In the genomic region with DNA sequence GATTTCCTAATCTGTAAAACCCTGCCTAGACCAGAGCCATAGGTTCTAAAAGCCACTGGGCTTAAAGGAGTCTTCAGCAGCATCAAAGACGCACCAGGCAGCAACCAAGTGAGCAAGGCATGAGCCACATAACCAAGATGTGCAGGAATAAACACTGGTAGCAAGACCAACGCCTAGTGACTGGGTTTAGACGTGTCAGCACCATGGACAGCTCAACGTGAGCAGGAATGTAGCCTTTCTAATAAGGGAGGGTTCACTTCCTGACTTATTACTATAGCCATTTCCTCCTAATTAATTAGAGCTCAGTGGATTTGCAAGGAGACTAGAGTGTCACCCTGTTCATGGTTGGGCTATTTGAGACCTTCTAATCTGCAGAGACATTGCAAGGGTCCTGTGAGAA, we compare ENCODE assay signal across 1 cellular context.
TF ChIP-seq lines count a peak whose summit lies in the region.

No MANE protein-coding gene starts in this region.

TF ChIP-seq in HepG2, 621 proteins besides CTCF, POLR2A, EP300 and RAD21 (continued from another document and continues in another):
- TF ChIP-seq, protein P1, sequence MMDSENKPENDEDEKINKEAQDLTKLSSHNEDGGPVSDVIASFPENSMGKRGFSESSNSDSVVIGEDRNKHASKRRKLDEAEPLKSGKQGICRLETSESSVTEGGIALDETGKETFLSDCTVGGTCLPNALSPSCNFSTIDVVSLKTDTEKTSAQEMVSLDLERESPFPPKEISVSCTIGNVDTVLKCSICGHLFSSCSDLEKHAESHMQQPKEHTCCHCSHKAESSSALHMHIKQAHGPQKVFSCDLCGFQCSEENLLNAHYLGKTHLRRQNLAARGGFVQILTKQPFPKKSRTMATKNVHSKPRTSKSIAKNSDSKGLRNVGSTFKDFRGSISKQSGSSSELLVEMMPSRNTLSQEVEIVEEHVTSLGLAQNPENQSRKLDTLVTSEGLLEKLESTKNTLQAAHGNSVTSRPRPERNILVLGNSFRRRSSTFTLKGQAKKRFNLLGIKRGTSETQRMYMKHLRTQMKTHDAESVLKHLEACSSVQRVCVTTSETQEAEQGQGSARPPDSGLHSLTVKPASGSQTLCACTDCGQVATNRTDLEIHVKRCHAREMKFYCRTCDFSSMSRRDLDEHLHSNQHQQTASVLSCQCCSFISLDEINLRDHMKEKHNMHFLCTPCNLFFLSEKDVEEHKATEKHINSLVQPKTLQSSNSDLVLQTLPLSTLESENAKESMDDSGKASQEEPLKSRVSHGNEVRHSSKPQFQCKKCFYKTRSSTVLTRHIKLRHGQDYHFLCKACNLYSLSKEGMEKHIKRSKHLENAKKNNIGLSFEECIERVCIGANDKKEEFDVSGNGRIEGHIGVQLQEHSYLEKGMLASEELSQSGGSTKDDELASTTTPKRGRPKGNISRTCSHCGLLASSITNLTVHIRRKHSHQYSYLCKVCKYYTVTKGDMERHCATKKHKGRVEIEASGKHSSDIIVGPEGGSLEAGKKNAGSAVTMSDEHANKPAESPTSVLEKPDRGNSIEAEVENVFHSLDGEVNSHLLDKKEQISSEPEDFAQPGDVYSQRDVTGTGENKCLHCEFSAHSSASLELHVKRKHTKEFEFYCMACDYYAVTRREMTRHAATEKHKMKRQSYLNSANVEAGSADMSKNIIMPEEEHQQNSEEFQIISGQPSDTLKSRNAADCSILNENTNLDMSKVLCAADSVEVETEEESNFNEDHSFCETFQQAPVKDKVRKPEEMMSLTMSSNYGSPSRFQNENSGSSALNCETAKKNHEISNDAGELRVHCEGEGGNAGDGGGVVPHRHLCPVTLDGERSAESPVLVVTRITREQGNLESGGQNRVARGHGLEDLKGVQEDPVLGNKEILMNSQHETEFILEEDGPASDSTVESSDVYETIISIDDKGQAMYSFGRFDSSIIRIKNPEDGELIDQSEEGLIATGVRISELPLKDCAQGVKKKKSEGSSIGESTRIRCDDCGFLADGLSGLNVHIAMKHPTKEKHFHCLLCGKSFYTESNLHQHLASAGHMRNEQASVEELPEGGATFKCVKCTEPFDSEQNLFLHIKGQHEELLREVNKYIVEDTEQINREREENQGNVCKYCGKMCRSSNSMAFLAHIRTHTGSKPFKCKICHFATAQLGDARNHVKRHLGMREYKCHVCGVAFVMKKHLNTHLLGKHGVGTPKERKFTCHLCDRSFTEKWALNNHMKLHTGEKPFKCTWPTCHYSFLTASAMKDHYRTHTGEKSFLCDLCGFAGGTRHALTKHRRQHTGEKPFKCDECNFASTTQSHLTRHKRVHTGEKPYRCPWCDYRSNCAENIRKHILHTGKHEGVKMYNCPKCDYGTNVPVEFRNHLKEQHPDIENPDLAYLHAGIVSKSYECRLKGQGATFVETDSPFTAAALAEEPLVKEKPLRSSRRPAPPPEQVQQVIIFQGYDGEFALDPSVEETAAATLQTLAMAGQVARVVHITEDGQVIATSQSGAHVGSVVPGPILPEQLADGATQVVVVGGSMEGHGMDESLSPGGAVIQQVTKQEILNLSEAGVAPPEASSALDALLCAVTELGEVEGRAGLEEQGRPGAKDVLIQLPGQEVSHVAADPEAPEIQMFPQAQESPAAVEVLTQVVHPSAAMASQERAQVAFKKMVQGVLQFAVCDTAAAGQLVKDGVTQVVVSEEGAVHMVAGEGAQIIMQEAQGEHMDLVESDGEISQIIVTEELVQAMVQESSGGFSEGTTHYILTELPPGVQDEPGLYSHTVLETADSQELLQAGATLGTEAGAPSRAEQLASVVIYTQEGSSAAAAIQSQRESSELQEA (CRISPR knock-in tag; IDR thresholded peaks at IDR 0.05; ENCODE audit: not compliant biosample characterization) = no peak
- TF ChIP-seq ZNF7 (CRISPR knock-in tag; IDR thresholded peaks at IDR 0.05) (no peak), GTF3A (CRISPR knock-in tag; conservative IDR thresholded peaks at IDR 0.05) (no peak), NKX3-1 (CRISPR knock-in tag; IDR thresholded peaks at IDR 0.05) (0 out of 2 replicates have a peak, but pooled peaks have one; percentile 61), CREB1 (IDR thresholded peaks at IDR 0.05) (no peak), CREB1 (CRISPR knock-in tag; IDR thresholded peaks at IDR 0.05) (no peak), XBP1 (CRISPR knock-in tag; IDR thresholded peaks at IDR 0.05) (no peak), SP5 (CRISPR knock-in tag; IDR thresholded peaks at IDR 0.05; ENCODE audit: borderline replicate concordance, low read depth) (no peak), EHMT2 (IDR thresholded peaks at IDR 0.05; ENCODE audit: borderline replicate concordance, low read depth, low read length) (peak; percentile 98), ZBTB1 (CRISPR knock-in tag; IDR thresholded peaks at IDR 0.05; ENCODE audit: borderline replicate concordance) (no peak), ZNF367 (CRISPR knock-in tag; IDR thresholded peaks at IDR 0.05; ENCODE audit: borderline replicate concordance) (0 out of 2 replicates have a peak, but pooled peaks have one; percentile 29), HHEX (CRISPR knock-in tag; IDR thresholded peaks at IDR 0.05) (no peak), ZSCAN9 (CRISPR knock-in tag; IDR thresholded peaks at IDR 0.05; ENCODE audit: borderline replicate concordance) (peak; percentile 74; the same call in 1 of the 2 replicates), HOXA7 (CRISPR knock-in tag; IDR thresholded peaks at IDR 0.05) (no peak), ETV5 (CRISPR knock-in tag; IDR thresholded peaks at IDR 0.05; ENCODE audit: borderline replicate concordance) (peak; percentile 47; the same call in 1 of the 2 replicates), GABPB1 (CRISPR knock-in tag; IDR thresholded peaks at IDR 0.05) (peak; percentile 15; the same call in 1 of the 2 replicates), ZFP36 (IDR thresholded peaks at IDR 0.05; ENCODE audit: borderline replicate concordance, low read depth, low read length, partially characterized antibody) (no peak), ERF (CRISPR knock-in tag; IDR thresholded peaks at IDR 0.05) (peak; percentile 71; the same call in 1 of the 2 replicates), ZNF331 (CRISPR knock-in tag; IDR thresholded peaks at IDR 0.05) (peak; percentile 76), ZNF644 (CRISPR knock-in tag; IDR thresholded peaks at IDR 0.05; ENCODE audit: low read depth) (0 out of 2 replicates have a peak, but pooled peaks have one; percentile 36), ZFP90 (CRISPR knock-in tag; IDR thresholded peaks at IDR 0.05; ENCODE audit: borderline replicate concordance) (no peak), MED1 (CRISPR knock-in tag; IDR thresholded peaks at IDR 0.05) (no peak), IKZF4 (CRISPR knock-in tag; IDR thresholded peaks at IDR 0.05; ENCODE audit: borderline replicate concordance, low read depth, not compliant biosample characterization) (peak; percentile 51), ZNF557 (CRISPR knock-in tag; IDR thresholded peaks at IDR 0.05) (no peak), KLF16 (CRISPR knock-in tag; IDR thresholded peaks at IDR 0.05) (peak in 1 of 2 experiments; percentile 66; a peak in 1 of 4 replicates), HMG20B (CRISPR knock-in tag; conservative IDR thresholded peaks at IDR 0.05) (no peak), ZNF230 (CRISPR knock-in tag; IDR thresholded peaks at IDR 0.05) (0 out of 2 replicates have a peak, but pooled peaks have one; percentile 27), ZNF878 (CRISPR knock-in tag; IDR thresholded peaks at IDR 0.05) (no peak), NR2C2 (CRISPR knock-in tag; IDR thresholded peaks at IDR 0.05; ENCODE audit: borderline replicate concordance) (no peak), PHF5A (CRISPR knock-in tag; IDR thresholded peaks at IDR 0.05; ENCODE audit: low read depth, unreplicated experiment) (no peak), SCMH1 (CRISPR knock-in tag; IDR thresholded peaks at IDR 0.05; ENCODE audit: borderline replicate concordance) (no peak), RAD51 (IDR thresholded peaks at IDR 0.05; ENCODE audit: borderline replicate concordance) (no peak), SP2 (CRISPR knock-in tag; IDR thresholded peaks at IDR 0.05) (no peak), TEAD3 (CRISPR knock-in tag; optimal IDR thresholded peaks at IDR 0.05; ENCODE audit: borderline replicate concordance) (peak; percentile 79)
- TF ChIP-seq, protein P2, sequence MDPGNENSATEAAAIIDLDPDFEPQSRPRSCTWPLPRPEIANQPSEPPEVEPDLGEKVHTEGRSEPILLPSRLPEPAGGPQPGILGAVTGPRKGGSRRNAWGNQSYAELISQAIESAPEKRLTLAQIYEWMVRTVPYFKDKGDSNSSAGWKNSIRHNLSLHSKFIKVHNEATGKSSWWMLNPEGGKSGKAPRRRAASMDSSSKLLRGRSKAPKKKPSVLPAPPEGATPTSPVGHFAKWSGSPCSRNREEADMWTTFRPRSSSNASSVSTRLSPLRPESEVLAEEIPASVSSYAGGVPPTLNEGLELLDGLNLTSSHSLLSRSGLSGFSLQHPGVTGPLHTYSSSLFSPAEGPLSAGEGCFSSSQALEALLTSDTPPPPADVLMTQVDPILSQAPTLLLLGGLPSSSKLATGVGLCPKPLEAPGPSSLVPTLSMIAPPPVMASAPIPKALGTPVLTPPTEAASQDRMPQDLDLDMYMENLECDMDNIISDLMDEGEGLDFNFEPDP (CRISPR knock-in tag; conservative IDR thresholded peaks at IDR 0.05) = no peak
- TF ChIP-seq, protein P3, sequence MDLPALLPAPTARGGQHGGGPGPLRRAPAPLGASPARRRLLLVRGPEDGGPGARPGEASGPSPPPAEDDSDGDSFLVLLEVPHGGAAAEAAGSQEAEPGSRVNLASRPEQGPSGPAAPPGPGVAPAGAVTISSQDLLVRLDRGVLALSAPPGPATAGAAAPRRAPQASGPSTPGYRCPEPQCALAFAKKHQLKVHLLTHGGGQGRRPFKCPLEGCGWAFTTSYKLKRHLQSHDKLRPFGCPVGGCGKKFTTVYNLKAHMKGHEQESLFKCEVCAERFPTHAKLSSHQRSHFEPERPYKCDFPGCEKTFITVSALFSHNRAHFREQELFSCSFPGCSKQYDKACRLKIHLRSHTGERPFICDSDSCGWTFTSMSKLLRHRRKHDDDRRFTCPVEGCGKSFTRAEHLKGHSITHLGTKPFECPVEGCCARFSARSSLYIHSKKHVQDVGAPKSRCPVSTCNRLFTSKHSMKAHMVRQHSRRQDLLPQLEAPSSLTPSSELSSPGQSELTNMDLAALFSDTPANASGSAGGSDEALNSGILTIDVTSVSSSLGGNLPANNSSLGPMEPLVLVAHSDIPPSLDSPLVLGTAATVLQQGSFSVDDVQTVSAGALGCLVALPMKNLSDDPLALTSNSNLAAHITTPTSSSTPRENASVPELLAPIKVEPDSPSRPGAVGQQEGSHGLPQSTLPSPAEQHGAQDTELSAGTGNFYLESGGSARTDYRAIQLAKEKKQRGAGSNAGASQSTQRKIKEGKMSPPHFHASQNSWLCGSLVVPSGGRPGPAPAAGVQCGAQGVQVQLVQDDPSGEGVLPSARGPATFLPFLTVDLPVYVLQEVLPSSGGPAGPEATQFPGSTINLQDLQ (CRISPR knock-in tag; IDR thresholded peaks at IDR 0.05) = no peak
- TF ChIP-seq, protein P4, sequence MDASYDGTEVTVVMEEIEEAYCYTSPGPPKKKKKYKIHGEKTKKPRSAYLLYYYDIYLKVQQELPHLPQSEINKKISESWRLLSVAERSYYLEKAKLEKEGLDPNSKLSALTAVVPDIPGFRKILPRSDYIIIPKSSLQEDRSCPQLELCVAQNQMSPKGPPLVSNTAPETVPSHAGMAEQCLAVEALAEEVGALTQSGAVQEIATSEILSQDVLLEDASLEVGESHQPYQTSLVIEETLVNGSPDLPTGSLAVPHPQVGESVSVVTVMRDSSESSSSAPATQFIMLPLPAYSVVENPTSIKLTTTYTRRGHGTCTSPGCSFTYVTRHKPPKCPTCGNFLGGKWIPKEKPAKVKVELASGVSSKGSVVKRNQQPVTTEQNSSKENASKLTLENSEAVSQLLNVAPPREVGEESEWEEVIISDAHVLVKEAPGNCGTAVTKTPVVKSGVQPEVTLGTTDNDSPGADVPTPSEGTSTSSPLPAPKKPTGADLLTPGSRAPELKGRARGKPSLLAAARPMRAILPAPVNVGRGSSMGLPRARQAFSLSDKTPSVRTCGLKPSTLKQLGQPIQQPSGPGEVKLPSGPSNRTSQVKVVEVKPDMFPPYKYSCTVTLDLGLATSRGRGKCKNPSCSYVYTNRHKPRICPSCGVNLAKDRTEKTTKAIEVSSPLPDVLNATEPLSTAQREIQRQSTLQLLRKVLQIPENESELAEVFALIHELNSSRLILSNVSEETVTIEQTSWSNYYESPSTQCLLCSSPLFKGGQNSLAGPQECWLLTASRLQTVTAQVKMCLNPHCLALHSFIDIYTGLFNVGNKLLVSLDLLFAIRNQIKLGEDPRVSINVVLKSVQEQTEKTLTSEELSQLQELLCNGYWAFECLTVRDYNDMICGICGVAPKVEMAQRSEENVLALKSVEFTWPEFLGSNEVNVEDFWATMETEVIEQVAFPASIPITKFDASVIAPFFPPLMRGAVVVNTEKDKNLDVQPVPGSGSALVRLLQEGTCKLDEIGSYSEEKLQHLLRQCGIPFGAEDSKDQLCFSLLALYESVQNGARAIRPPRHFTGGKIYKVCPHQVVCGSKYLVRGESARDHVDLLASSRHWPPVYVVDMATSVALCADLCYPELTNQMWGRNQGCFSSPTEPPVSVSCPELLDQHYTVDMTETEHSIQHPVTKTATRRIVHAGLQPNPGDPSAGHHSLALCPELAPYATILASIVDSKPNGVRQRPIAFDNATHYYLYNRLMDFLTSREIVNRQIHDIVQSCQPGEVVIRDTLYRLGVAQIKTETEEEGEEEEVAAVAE (CRISPR knock-in tag; IDR thresholded peaks at IDR 0.05; ENCODE audit: borderline replicate concordance) = 0 out of 2 replicates have a peak, but pooled peaks have one; percentile 32
- TF ChIP-seq, protein P5, sequence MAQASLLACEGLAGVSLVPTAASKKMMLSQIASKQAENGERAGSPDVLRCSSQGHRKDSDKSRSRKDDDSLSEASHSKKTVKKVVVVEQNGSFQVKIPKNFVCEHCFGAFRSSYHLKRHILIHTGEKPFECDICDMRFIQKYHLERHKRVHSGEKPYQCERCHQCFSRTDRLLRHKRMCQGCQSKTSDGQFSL (CRISPR knock-in tag; IDR thresholded peaks at IDR 0.05) = no peak
- TF ChIP-seq, protein P6, sequence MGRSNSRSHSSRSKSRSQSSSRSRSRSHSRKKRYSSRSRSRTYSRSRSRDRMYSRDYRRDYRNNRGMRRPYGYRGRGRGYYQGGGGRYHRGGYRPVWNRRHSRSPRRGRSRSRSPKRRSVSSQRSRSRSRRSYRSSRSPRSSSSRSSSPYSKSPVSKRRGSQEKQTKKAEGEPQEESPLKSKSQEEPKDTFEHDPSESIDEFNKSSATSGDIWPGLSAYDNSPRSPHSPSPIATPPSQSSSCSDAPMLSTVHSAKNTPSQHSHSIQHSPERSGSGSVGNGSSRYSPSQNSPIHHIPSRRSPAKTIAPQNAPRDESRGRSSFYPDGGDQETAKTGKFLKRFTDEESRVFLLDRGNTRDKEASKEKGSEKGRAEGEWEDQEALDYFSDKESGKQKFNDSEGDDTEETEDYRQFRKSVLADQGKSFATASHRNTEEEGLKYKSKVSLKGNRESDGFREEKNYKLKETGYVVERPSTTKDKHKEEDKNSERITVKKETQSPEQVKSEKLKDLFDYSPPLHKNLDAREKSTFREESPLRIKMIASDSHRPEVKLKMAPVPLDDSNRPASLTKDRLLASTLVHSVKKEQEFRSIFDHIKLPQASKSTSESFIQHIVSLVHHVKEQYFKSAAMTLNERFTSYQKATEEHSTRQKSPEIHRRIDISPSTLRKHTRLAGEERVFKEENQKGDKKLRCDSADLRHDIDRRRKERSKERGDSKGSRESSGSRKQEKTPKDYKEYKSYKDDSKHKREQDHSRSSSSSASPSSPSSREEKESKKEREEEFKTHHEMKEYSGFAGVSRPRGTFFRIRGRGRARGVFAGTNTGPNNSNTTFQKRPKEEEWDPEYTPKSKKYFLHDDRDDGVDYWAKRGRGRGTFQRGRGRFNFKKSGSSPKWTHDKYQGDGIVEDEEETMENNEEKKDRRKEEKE (IDR thresholded peaks at IDR 0.05) = no peak
- TF ChIP-seq, protein P7, sequence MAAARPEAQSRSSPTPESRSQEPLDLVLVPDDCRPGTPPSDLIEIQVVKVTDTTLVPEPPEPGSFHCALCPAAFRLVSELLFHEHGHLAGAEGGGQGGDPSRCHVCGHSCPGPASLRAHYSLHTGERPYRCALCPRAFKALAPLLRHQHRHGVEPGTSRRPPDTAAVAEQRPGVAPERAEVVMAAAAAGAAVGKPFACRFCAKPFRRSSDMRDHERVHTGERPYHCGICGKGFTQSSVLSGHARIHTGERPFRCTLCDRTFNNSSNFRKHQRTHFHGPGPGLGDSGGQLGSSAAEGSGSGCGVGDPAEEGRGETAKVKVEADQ (CRISPR knock-in tag; IDR thresholded peaks at IDR 0.05; ENCODE audit: borderline replicate concordance) = no peak
